In the genomic region with DNA sequence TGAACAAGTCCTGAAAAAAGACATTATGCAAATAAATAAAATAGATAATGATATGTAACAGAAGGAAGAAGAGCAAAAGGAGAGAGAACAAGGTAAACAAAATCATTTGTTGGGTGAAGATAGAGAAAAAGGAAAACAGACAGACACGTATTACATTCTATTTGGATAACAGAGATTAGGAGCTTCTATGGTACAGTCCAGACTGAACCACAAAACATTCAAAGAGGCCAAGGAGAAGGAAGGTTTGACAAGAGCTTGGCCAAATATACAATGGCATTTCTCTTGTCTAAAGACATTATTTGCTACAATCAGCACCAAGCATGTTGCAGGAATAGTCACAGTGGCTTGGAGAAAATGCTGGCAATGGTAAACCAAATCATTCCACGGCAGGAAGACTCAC, we compare ENCODE assay signal across 21 cellular contexts.
"Had no signal": no experiment of that assay in that cellular context is flagged by ENCODE, and none has a peak within 500 bp of the region (broad histone marks: within the 10 kb centered on the region; RNA-seq: fewer than 3 reads in every experiment).

No MANE protein-coding gene starts in this region.

- H3K27me3 Mint-ChIP-seq: activated naive CD4-positive, alpha-beta T cell treated with anti-CD3 and anti-CD28 coated beads, Interleukin-2, amount 10 ng/mL, durations not matched to agents 7 days and 5 days; naive thymus-derived CD8-positive, alpha-beta T cell; stimulated activated naive CD8-positive, alpha-beta T cell treated with anti-CD3 and anti-CD28 coated beads, Interleukin-15, amount 100 ng/mL, for 72 hours had no signal

- H3K27ac Mint-ChIP-seq: activated naive CD4-positive, alpha-beta T cell treated with anti-CD3 and anti-CD28 coated beads, Interleukin-2, amount 10 ng/mL, durations not matched to agents 7 days and 5 days; activated T-cell treated with anti-CD3 and anti-CD28 coated beads, Interleukin-2, amount 50 U/mL, for 72 hours; endodermal cell; mesothelial cell of epicardium; neural progenitor cell had no signal

- ATAC-seq: activated T-cell treated with anti-CD3 and anti-CD28 coated beads, Interleukin-2, amount 50 U/mL, for 72 hours; gastroesophageal sphincter; naive thymus-derived CD8-positive, alpha-beta T cell; right lobe of liver; stimulated activated naive CD8-positive, alpha-beta T cell treated with anti-CD3 and anti-CD28 coated beads, Interleukin-15, amount 100 ng/mL, for 72 hours had no signal

- DNase-seq: activated CD4-positive, alpha-beta T cell treated with anti-CD3 and anti-CD28 coated beads for 1 hour; activated effector memory CD4-positive, alpha-beta T cell treated with anti-CD3 and anti-CD28 coated beads, Interleukin-2, amount 50 U/mL, for 16 hours; activated naive CD4-positive, alpha-beta T cell treated with anti-CD3 and anti-CD28 coated beads, Interleukin-2, amount 10 ng/mL, durations not matched to agents 7 days and 5 days; activated T-cell treated with anti-CD3 and anti-CD28 coated beads, Interleukin-2, amount 50 U/mL, for 72 hours; adrenal gland; colonic mucosa; endodermal cell; esophagus squamous epithelium; head of caudate nucleus; hypothalamus; left ventricle myocardium inferior; naive thymus-derived CD8-positive, alpha-beta T cell; posterior cingulate gyrus; right lobe of liver; stimulated activated CD4-positive, alpha-beta T cell treated with anti-CD3 and anti-CD28 coated beads, Interleukin-1b, Interleukin-23, amount 100 ng/mL, for 48 hours; stimulated activated naive CD8-positive, alpha-beta T cell treated with anti-CD3 and anti-CD28 coated beads, Interleukin-15, amount 100 ng/mL, for 72 hours; tibial artery had no signal

- H3K4me1 Mint-ChIP-seq: endodermal cell, mesothelial cell of epicardium, neural progenitor cell had no signal

- H3K36me3 ChIP-seq: colonic mucosa, neural progenitor cell had no signal

- H3K9me3 ChIP-seq: adrenal gland, colonic mucosa, esophagus squamous epithelium, gastroesophageal sphincter, left ventricle myocardium inferior, right lobe of liver, tibial artery had no signal

- H3K27ac ChIP-seq: adrenal gland, colonic mucosa, esophagus squamous epithelium, left ventricle myocardium inferior, neural progenitor cell, right lobe of liver, skin epidermis, tibial artery had no signal

- H3K9me3 Mint-ChIP-seq: activated naive CD4-positive, alpha-beta T cell treated with anti-CD3 and anti-CD28 coated beads, Interleukin-2, amount 10 ng/mL, durations not matched to agents 7 days and 5 days; activated T-cell treated with anti-CD3 and anti-CD28 coated beads, Interleukin-2, amount 50 U/mL, for 72 hours; endodermal cell; mesothelial cell of epicardium; naive thymus-derived CD8-positive, alpha-beta T cell; neural progenitor cell; stimulated activated naive CD8-positive, alpha-beta T cell treated with anti-CD3 and anti-CD28 coated beads, Interleukin-15, amount 100 ng/mL, for 72 hours had no signal

- H3K27me3 ChIP-seq: adrenal gland, colonic mucosa, esophagus squamous epithelium, gastroesophageal sphincter, neural progenitor cell, right lobe of liver, tibial artery had no signal

- H3K4me1 ChIP-seq: adrenal gland, colonic mucosa, left ventricle myocardium inferior, neural progenitor cell had no signal

- H3K4me3 ChIP-seq: adrenal gland, colonic mucosa, esophagus squamous epithelium, gastroesophageal sphincter, left ventricle myocardium inferior, neural progenitor cell, right lobe of liver, skin epidermis, tibial artery had no signal

- H3K4me3 Mint-ChIP-seq: activated naive CD4-positive, alpha-beta T cell treated with anti-CD3 and anti-CD28 coated beads, Interleukin-2, amount 10 ng/mL, durations not matched to agents 7 days and 5 days; activated T-cell treated with anti-CD3 and anti-CD28 coated beads, Interleukin-2, amount 50 U/mL, for 72 hours; endodermal cell; mesothelial cell of epicardium; neural progenitor cell; stimulated activated naive CD8-positive, alpha-beta T cell treated with anti-CD3 and anti-CD28 coated beads, Interleukin-15, amount 100 ng/mL, for 72 hours had no signal
